ENCODE assay signal across 26 cellular contexts in genomic region chr1:164757627-164758026, GRCh38.
"Had no signal": no experiment of that assay in that cellular context is flagged by ENCODE, and none has a peak within 500 bp of the region (broad histone marks: within the 10 kb centered on the region; RNA-seq: fewer than 3 reads in every experiment).

No MANE protein-coding gene starts in this region.

- H3K36me3 ChIP-seq: gastrocnemius medialis, heart left ventricle, lower lobe of right lung, thoracic aorta, tibial nerve, upper lobe of left lung had no signal

- ATAC-seq: gastrocnemius medialis; heart left ventricle; left lobe of liver; lower lobe of right lung; naive thymus-derived CD8-positive, alpha-beta T cell; psoas muscle; right cardiac atrium; stimulated activated naive B cell treated with anti-CD40 and anti-IgM and Interleukin-4, amounts not matched to agents 10 μg/mL and 1 μg/mL and 100 μg/mL, for 72 hours had no signal

- H3K36me3 Mint-ChIP-seq: immature natural killer cell; naive thymus-derived CD8-positive, alpha-beta T cell; stimulated activated naive B cell treated with anti-CD40 and anti-IgM and Interleukin-4, amounts not matched to agents 10 μg/mL and 1 μg/mL and 100 μg/mL, for 72 hours had no signal

- FAIRE-seq: small intestine, urothelium cell line had no signal

- H3K27ac Mint-ChIP-seq: immature natural killer cell; naive thymus-derived CD8-positive, alpha-beta T cell; nephron progenitor cell; stimulated activated naive B cell treated with anti-CD40 and anti-IgM and Interleukin-4, amounts not matched to agents 10 μg/mL and 1 μg/mL and 100 μg/mL, for 72 hours; stimulated activated naive CD8-positive, alpha-beta T cell treated with anti-CD3 and anti-CD28 coated beads, Interleukin-15, Interleukin-2, amounts not matched to agents 100 ng/mL and 50 ng/mL, for 24 hours had no signal

- DNase-seq: dermis blood vessel endothelial cell; effector memory CD4-positive, alpha-beta T cell; gastrocnemius medialis; heart left ventricle; immature natural killer cell; islet precursor cell; lower lobe of right lung; naive thymus-derived CD8-positive, alpha-beta T cell; nephron progenitor cell; nucleus accumbens; posterior cingulate gyrus; psoas muscle; right cardiac atrium; small intestine; stimulated activated CD4-positive, alpha-beta T cell treated with anti-CD3 and anti-CD28 coated beads, Interleukin-15, amount 100 ng/mL, for 24 hours; stimulated activated CD4-positive, alpha-beta T cell treated with anti-CD3 and anti-CD28 coated beads, Interleukin-2, amount 100 ng/mL, for 48 hours; stimulated activated naive B cell treated with anti-CD40 and anti-IgM and Interleukin-4, amounts not matched to agents 10 μg/mL and 1 μg/mL and 100 μg/mL, for 72 hours; upper lobe of left lung had no signal

- H3K9me3 Mint-ChIP-seq: immature natural killer cell had no signal

- H3K27ac ChIP-seq: coronary artery, gastrocnemius medialis, hepatocyte, lower lobe of right lung, psoas muscle, thoracic aorta, upper lobe of left lung had no signal

- H3K4me3 Mint-ChIP-seq: central memory CD8-positive, alpha-beta T cell; immature natural killer cell; naive thymus-derived CD8-positive, alpha-beta T cell; nephron progenitor cell; stimulated activated naive B cell treated with anti-CD40 and anti-IgM and Interleukin-4, amounts not matched to agents 10 μg/mL and 1 μg/mL and 100 μg/mL, for 72 hours; stimulated activated naive CD8-positive, alpha-beta T cell treated with anti-CD3 and anti-CD28 coated beads, Interleukin-15, Interleukin-2, amounts not matched to agents 100 ng/mL and 50 ng/mL, for 24 hours had no signal

- H3K27me3 Mint-ChIP-seq: central memory CD8-positive, alpha-beta T cell; stimulated activated naive CD8-positive, alpha-beta T cell treated with anti-CD3 and anti-CD28 coated beads, Interleukin-15, Interleukin-2, amounts not matched to agents 100 ng/mL and 50 ng/mL, for 24 hours had no signal

- H3K9me3 ChIP-seq: gastrocnemius medialis, heart left ventricle, lower lobe of right lung, psoas muscle, thoracic aorta, tibial nerve, upper lobe of left lung had no signal

- H3K4me1 Mint-ChIP-seq: central memory CD8-positive, alpha-beta T cell; immature natural killer cell; naive thymus-derived CD8-positive, alpha-beta T cell; stimulated activated naive B cell treated with anti-CD40 and anti-IgM and Interleukin-4, amounts not matched to agents 10 μg/mL and 1 μg/mL and 100 μg/mL, for 72 hours had no signal

- H3K27me3 ChIP-seq: gastrocnemius medialis, heart left ventricle, hepatocyte, tibial nerve, upper lobe of left lung had no signal

- H3K4me3 ChIP-seq: coronary artery, gastrocnemius medialis, heart left ventricle, hepatocyte, lower lobe of right lung, psoas muscle, thoracic aorta, tibial nerve, upper lobe of left lung had no signal
